In the genomic region with DNA sequence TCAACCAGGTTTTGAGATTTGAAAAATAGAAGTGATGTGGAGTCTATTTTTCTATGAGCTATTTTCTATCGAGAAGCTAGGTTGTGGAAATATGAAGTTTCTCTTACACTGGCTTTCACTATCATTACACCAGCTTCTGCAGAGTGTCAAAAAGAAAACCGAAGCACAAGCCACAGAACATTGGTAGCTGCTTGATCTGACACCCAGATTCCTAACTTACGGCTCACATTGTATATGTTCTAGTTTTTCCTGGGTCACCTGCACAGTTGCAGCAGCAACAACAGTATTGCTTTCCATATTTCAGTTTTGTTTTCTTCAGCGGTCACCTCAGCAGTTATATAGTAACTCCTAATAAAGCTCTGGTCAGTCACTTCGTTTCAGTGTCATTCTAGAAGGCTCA, we compare ENCODE assay signal across 18 cellular contexts.
A peak's percentile ranks its signal among the peaks of the same experiment; 100 is the strongest.
DNase-seq lines count a peak whose midpoint lies in the region; ATAC-seq, FAIRE-seq and TF ChIP-seq lines count a peak whose summit lies in the region.
"Had no signal": no experiment of that assay in that cellular context is flagged by ENCODE, and none has a peak within 500 bp of the region (broad histone marks: within the 10 kb centered on the region; RNA-seq: fewer than 3 reads in every experiment).

No MANE protein-coding gene starts in this region.

- H4K8ac ChIP-seq in H1 (ENCODE audit: extremely low read depth, insufficient read depth, low read length), result no peak overlapping the region

- H3K9me3 ChIP-seq in H1 (ENCODE audit: insufficient read depth in 2 of 2, low read depth in 1 of 2, low read length in 1 of 2), result 0 out of 4 replicates have a peak, but pooled peaks cover 0 to 5% of the 10 kb centered on the region in 2 experiments
- peaks cover 0 to 4% of the 10 kb centered on the region in 2 donors for H3K9me3 ChIP-seq in stomach smooth muscle (ENCODE audit: control insufficient read depth in 2 of 2, low read length in 2 of 2)

- no peak overlapping the region for H2BK120ac ChIP-seq in H1 (replicated peaks; ENCODE audit: low read depth, low read length)

- no peak overlapping the region for H3K4ac ChIP-seq in H1 (replicated peaks; ENCODE audit: insufficient read length, low read depth, low read length)

- TF ChIP-seq CTCF in GM12865 (IDR thresholded peaks at IDR 0.05; ENCODE audit: insufficient read depth, low read depth, low read length, missing control alignments), result no peak
- TF ChIP-seq CTCF in KMS-11 (conservative IDR thresholded peaks at IDR 0.05; ENCODE audit: low read depth, low read length), result no peak
- TF ChIP-seq CTCF in H1 (IDR thresholded peaks at IDR 0.05; ENCODE audit: control extremely low read depth in 1 of 3, insufficient read depth in 1 of 3, low read depth in 1 of 3, low read length in 3 of 3), result no peak

- TF ChIP-seq POLR2A in H1 (IDR thresholded peaks at IDR 0.05; ENCODE audit: control extremely low read depth in 1 of 2, low read depth in 2 of 2, low read length in 2 of 2), result no peak

- H3K23me2 ChIP-seq in H1 (ENCODE audit: low read depth, low read length), result no peaks in the 10 kb centered on the region

- H3K27ac ChIP-seq in KMS-11 (no peak overlapping the region), H1 (ENCODE audit: low read depth, low read length) (no peak overlapping the region), stomach smooth muscle (ENCODE audit: low read length) (no peak overlapping the region)
- H3K27ac ChIP-seq: BLaER1 treated with 17β-estradiol and CSF1 and Interleukin-3, amounts not matched to agents 10 nM and 100 nM had no signal

- H3K79me2 ChIP-seq in KMS-11 (ENCODE audit: insufficient read depth, low read depth) (no peaks in the 10 kb centered on the region), H1 (ENCODE audit: control insufficient read depth in 1 of 2, insufficient read depth in 2 of 2, low read length in 2 of 2) (no peaks in the 10 kb centered on the region)

- no peak overlapping the region for H3K14ac ChIP-seq in H1 (ENCODE audit: insufficient read length)

- no peak overlapping the region for H2AK5ac ChIP-seq in H1 (ENCODE audit: low read depth, low read length)

- no peaks in the 10 kb centered on the region for H3K36me3 ChIP-seq in KMS-11 (ENCODE audit: insufficient read depth)
- H3K36me3 ChIP-seq in H1 (ENCODE audit: control insufficient read depth in 2 of 4, insufficient read depth in 4 of 4, low read length in 3 of 4), result no peaks in the 10 kb centered on the region
- no peaks in the 10 kb centered on the region for H3K36me3 ChIP-seq in stomach smooth muscle (ENCODE audit: control insufficient read depth in 2 of 2, insufficient read depth in 2 of 2, low read length in 2 of 2)
- H3K36me3 ChIP-seq: BLaER1 treated with 17β-estradiol and CSF1 and Interleukin-3, amounts not matched to agents 10 nM and 100 nM had no signal

- H3K4me1 ChIP-seq in KMS-11 (ENCODE audit: low read depth, poor library complexity, severe bottlenecking) (no peaks in the 10 kb centered on the region), H1 (replicated peaks in 1 of 4; ENCODE audit: control insufficient read depth in 3 of 4, insufficient read depth in 4 of 4, low read length in 3 of 4) (no peaks in the 10 kb centered on the region), stomach smooth muscle (ENCODE audit: control insufficient read depth, insufficient read depth, low read length) (no peaks in the 10 kb centered on the region)

- POLR2A ChIA-PET in H1 (lab: Charles Lee; ENCODE audit: partially characterized antibody), result no interaction called here

- no peak overlapping the region for H2BK15ac ChIP-seq in H1 (ENCODE audit: low read length)

- H3K9ac ChIP-seq in KMS-11, result no peak overlapping the region
- no peak overlapping the region for H3K9ac ChIP-seq in H1 (replicated peaks in 1 of 4; ENCODE audit: extremely low read depth in 1 of 4, low read depth in 3 of 4, low read length in 3 of 4)
- peak overlapping the region in 1 of 2 donors; percentile 31 for H3K9ac ChIP-seq in stomach smooth muscle (ENCODE audit: low read length in 2 of 2)
- H3K9ac ChIP-seq: BLaER1 treated with 17β-estradiol and CSF1 and Interleukin-3, amounts not matched to agents 10 nM and 100 nM had no signal

- no peak for FAIRE-seq in H1 (lab: Jason Lieb, UNC)
- FAIRE-seq: GM12878, HTR-8/SVneo had no signal

- 85% methylated on average over 5 of the region's 5 CpGs; no CpG with 5 or more reads in 1 of the 2 experiments for WGBS in H1 (ENCODE audit: extremely low coverage in 1 of 2, insufficient coverage in 1 of 2, insufficient read length in 1 of 2, insufficient replicate concordance in 2 of 2, low coverage in 1 of 2, low lambda C conversion rate in 2 of 2, missing lambda C conversion rate in 1 of 2), 2 experiments

- no peaks in the 10 kb centered on the region for H3K27me3 ChIP-seq in KMS-11 (ENCODE audit: insufficient read depth, low read depth)
- no peaks in the 10 kb centered on the region for H3K27me3 ChIP-seq in H1 (replicated peaks in 1 of 4; ENCODE audit: control insufficient read depth in 3 of 4, extremely low read depth in 1 of 4, insufficient read depth in 3 of 4, low read length in 3 of 4)
- no peaks in the 10 kb centered on the region for H3K27me3 ChIP-seq in stomach smooth muscle (ENCODE audit: control insufficient read depth in 1 of 2, insufficient read depth in 2 of 2, low read length in 2 of 2)
- H3K27me3 ChIP-seq: BLaER1 treated with 17β-estradiol and CSF1 and Interleukin-3, amounts not matched to agents 10 nM and 100 nM had no signal

- H2BK12ac ChIP-seq in H1 (ENCODE audit: low read depth, low read length), result no peak overlapping the region

- H3K4me2 ChIP-seq in KMS-11, result peak overlapping the region; percentile 9; the same call in 1 of the 2 replicates
- no peak overlapping the region for H3K4me2 ChIP-seq in H1 (ENCODE audit: insufficient read depth in 1 of 2, low read depth in 2 of 2, low read length in 2 of 2)
- H3K4me2 ChIP-seq: BLaER1 treated with 17β-estradiol and CSF1 and Interleukin-3, amounts not matched to agents 10 nM and 100 nM had no signal

- peak; percentile 20 for DNase-seq in GM12865 (ENCODE audit: low read depth)
- DNase-seq in H1 (ENCODE audit: low read depth in 1 of 2, low spot score in 2 of 2), result no peak
- no peak for DNase-seq in stimulated activated CD4-positive, alpha-beta T cell treated with anti-CD3 and anti-CD28 coated beads, Interleukin-15, amount 100 ng/mL, for 24 hours
- DNase-seq in kidney tubule cell (ENCODE audit: low spot score), result no peak
- DNase-seq: 8988T; Calu3; CD8-positive, alpha-beta T cell; DMS79 treated with DMSO at 0.1 percent for 48 hours; GF-D8; HFFc6; IMR-90 had no signal

- TF ChIP-seq RAD21 in H1 (IDR thresholded peaks at IDR 0.05 in 1 of 2, conservative IDR thresholded peaks at IDR 0.05 in 1 of 2; ENCODE audit: low read depth in 2 of 2, low read length in 2 of 2), result no peak

- no peaks in the 10 kb centered on the region for H4K20me1 ChIP-seq in KMS-11 (ENCODE audit: insufficient read depth)
- no peaks in the 10 kb centered on the region for H4K20me1 ChIP-seq in H1 (replicated peaks in 1 of 2; ENCODE audit: control insufficient read depth in 1 of 2, insufficient read depth in 2 of 2, low read length in 2 of 2)
- H4K20me1 ChIP-seq: BLaER1 treated with 17β-estradiol and CSF1 and Interleukin-3, amounts not matched to agents 10 nM and 100 nM had no signal

- H3K56ac ChIP-seq in H1 (replicated peaks; ENCODE audit: insufficient read length, low read depth, low read length), result no peak overlapping the region

- H2BK20ac ChIP-seq in H1 (ENCODE audit: low read length), result no peak overlapping the region

- H4K5ac ChIP-seq in H1 (ENCODE audit: insufficient read length, low read depth, low read length), result no peak overlapping the region

- TF ChIP-seq EP300 in H1 (IDR thresholded peaks at IDR 0.05; ENCODE audit: borderline replicate concordance in 1 of 2, low read depth in 2 of 2, low read length in 2 of 2), result no peak

- no peak for ATAC-seq in HG03025 (IDR thresholded peaks at IDR 0.05; ENCODE audit: low FRiP score, unreplicated experiment)
- ATAC-seq: CD8-positive, alpha-beta T cell; GM12878; HCT116 had no signal

- no peak overlapping the region for H4K91ac ChIP-seq in H1 (replicated peaks; ENCODE audit: insufficient read length, low read length)

- no peak overlapping the region for H3K23ac ChIP-seq in H1 (ENCODE audit: insufficient read length)

- H3K4me3 ChIP-seq in GM12865 (ENCODE audit: low read depth, low read length) (peak overlapping the region; percentile 1; the same call in 1 of the 2 replicates), KMS-11 (IDR thresholded peaks at IDR 0.05; ENCODE audit: insufficient read depth, low read depth, low read length) (no peak overlapping the region), H1 (ENCODE audit: extremely low read depth in 1 of 4, insufficient read depth in 2 of 4, low read depth in 3 of 4, low read length in 4 of 4) (no peak overlapping the region), stomach smooth muscle (ENCODE audit: low read length in 2 of 2) (peak overlapping the region; percentile 54 to 57)
- H3K4me3 ChIP-seq: BLaER1 treated with 17β-estradiol and CSF1 and Interleukin-3, amounts not matched to agents 10 nM and 100 nM; GM12878 had no signal

- no peak overlapping the region for H2BK5ac ChIP-seq in H1 (ENCODE audit: low read depth, low read length)

- CTCF ChIA-PET in H1 (lab: Charles Lee; ENCODE audit: partially characterized antibody), result interaction anchor here (1.4 kb wide), 1 partner anchor 16 kb away, joined by 3 read pairs; no protein-coding TSS in a partner anchor

- no peak overlapping the region for H3K18ac ChIP-seq in H1 (ENCODE audit: extremely low read depth, low read length)

- H2AFZ ChIP-seq in KMS-11 (ENCODE audit: low read depth), result no peak overlapping the region
- peak overlapping the region; percentile 10; the same call in 1 of the 2 replicates for H2AFZ ChIP-seq in H1 (ENCODE audit: low read length)

- H3K79me1 ChIP-seq in H1 (ENCODE audit: low read depth, low read length), result no peaks in the 10 kb centered on the region

TF ChIP-seq in H1, 55 proteins besides CTCF, POLR2A, EP300 and RAD21 (continues in another document):
- no peak for TF ChIP-seq SIRT6 (IDR thresholded peaks at IDR 0.05; ENCODE audit: low read length)
- TF ChIP-seq SIN3A (conservative IDR thresholded peaks at IDR 0.05 in 1 of 2, IDR thresholded peaks at IDR 0.05 in 1 of 2; ENCODE audit: low read depth in 1 of 2, low read length in 2 of 2), result no peak
- TF ChIP-seq, protein P1, sequence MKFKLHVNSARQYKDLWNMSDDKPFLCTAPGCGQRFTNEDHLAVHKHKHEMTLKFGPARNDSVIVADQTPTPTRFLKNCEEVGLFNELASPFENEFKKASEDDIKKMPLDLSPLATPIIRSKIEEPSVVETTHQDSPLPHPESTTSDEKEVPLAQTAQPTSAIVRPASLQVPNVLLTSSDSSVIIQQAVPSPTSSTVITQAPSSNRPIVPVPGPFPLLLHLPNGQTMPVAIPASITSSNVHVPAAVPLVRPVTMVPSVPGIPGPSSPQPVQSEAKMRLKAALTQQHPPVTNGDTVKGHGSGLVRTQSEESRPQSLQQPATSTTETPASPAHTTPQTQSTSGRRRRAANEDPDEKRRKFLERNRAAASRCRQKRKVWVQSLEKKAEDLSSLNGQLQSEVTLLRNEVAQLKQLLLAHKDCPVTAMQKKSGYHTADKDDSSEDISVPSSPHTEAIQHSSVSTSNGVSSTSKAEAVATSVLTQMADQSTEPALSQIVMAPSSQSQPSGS (IDR thresholded peaks at IDR 0.05; ENCODE audit: low read length), result no peak
- no peak for TF ChIP-seq SRF (IDR thresholded peaks at IDR 0.05; ENCODE audit: low read depth, low read length)

Comparison
In these comparisons a context has a peak if more than half of its experiments do, and no peak if none do; other contexts are left out.
1. H3K4me3 ChIP-seq: peak in GM12865 (single experiment) and stomach smooth muscle (2 of 2); none in KMS-11 (single experiment) and H1 (0 of 4).